In the genomic region with DNA sequence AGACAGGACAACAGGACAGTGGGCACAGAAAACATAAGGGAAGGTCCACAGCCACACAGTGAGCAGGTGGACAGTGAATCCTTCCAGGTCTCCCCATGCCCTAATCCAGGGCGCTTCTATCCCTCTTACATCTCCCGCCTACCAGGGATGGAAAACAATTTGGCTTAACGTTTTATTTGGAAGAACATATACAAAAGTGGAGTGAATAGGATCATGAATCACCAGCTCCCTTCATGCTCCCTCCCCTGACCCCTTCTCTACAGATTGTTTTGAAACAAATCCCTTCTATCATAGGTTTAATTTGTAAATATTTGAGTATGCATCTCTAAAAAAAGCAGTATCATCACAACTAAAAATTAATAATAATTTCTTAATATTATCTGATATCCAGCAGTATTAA, we compare ENCODE assay signal across 18 cellular contexts. TPM values are rescaled to one million over a fixed set of nuclear protein-coding genes. Genes with fewer than 3 reads are reported as not detected.
DNase-seq lines count a peak whose midpoint lies in the region; ATAC-seq and TF ChIP-seq lines count a peak whose summit lies in the region.
"Had no signal": no experiment of that assay in that cellular context is flagged by ENCODE, and none has a peak within 500 bp of the region (broad histone marks: within the 10 kb centered on the region; RNA-seq: fewer than 3 reads in every experiment).

No MANE protein-coding gene starts in this region.

- in situ Hi-C loops in IMR-90 (cut with MboI; ENCODE audit: low sequenced_read_pairs), result no loop called here

- peak overlapping the region; percentile 33 for H2AFZ ChIP-seq in IMR-90 (replicated peaks; ENCODE audit: low read length, poor library complexity)
- H2AFZ ChIP-seq: parathyroid adenoma, PC-9 had no signal

- H3K4me2 ChIP-seq in IMR-90 (ENCODE audit: low read depth, low read length), result peak overlapping the region; percentile 45
- H3K4me2 ChIP-seq: PC-9, smooth muscle cell had no signal

- no peak for TF ChIP-seq POLR2A in IMR-90 (IDR thresholded peaks at IDR 0.05; ENCODE audit: low read depth, low read length)

- peak overlapping the region; percentile 75; the same call in 1 of the 2 replicates for H2BK20ac ChIP-seq in IMR-90 (ENCODE audit: low read depth, low read length)

- H3K9me1 ChIP-seq in IMR-90 (ENCODE audit: insufficient read depth, low read length), result peaks cover 13% of the 10 kb centered on the region

- peak overlapping the region; percentile 66; the same call in 1 of the 2 replicates for H3K14ac ChIP-seq in IMR-90 (replicated peaks; ENCODE audit: low read depth, low read length)

- no peaks in the 10 kb centered on the region for H3K27me3 Mint-ChIP-seq in mesothelial cell of epicardium (ENCODE audit: low read depth)

- intact Hi-C loops in IMR-90 (cut with micrococcal nuclease), result no loop called here

- ATAC-seq in IMR-90 (ENCODE audit: low read depth), result peak; percentile 42
- ATAC-seq in HG03045 (IDR thresholded peaks at IDR 0.05; ENCODE audit: unreplicated experiment), result no peak
- no peak for ATAC-seq in GM18519 (IDR thresholded peaks at IDR 0.05; ENCODE audit: low FRiP score, unreplicated experiment)

- H3K36me3 Mint-ChIP-seq in mesothelial cell of epicardium, result no peaks in the 10 kb centered on the region
- H3K36me3 Mint-ChIP-seq: IgD-negative memory B cell had no signal

- H3K4me3 Mint-ChIP-seq in mesothelial cell of epicardium, result no peak overlapping the region
- H3K4me3 Mint-ChIP-seq: B cell, IgD-negative memory B cell had no signal

- no peak overlapping the region for H3K4me3 ChIP-seq in IMR-90 (ENCODE audit: insufficient read depth, low read depth, low read length)
- H3K4me3 ChIP-seq in BE2C (ENCODE audit: low read depth, low read length), result no peak overlapping the region
- H3K4me3 ChIP-seq: PC-9, smooth muscle cell, tibial artery had no signal

- peaks cover 35% of the 10 kb centered on the region for H3K4me1 ChIP-seq in IMR-90 (ENCODE audit: control insufficient read depth, insufficient read depth, low read length)
- peaks cover 25% of the 10 kb centered on the region for H3K4me1 ChIP-seq in BE2C
- H3K4me1 ChIP-seq: parathyroid adenoma, tibial artery had no signal

- H3K27ac ChIP-seq in IMR-90 (ENCODE audit: insufficient read depth, low read length), result peak overlapping the region; percentile 90
- peak overlapping the region; percentile 97 for H3K27ac ChIP-seq in caudate nucleus (ENCODE audit: low read depth, low read length)
- H3K27ac ChIP-seq: parathyroid adenoma, PC-9, tibial artery had no signal

- H4K8ac ChIP-seq in IMR-90 (ENCODE audit: low read depth in 2 of 2, low read length in 2 of 2), result peak overlapping the region in 1 of 2 experiments; percentile 52; a peak in 2 of 4 replicates

- no TSS peak for BruUV-seq in IMR-90 (replicated peaks; lab: Mats Ljungman, UMichigan)

- no peak overlapping the region; the same call in 1 of the 2 replicates for H3K9ac ChIP-seq in IMR-90 (ENCODE audit: low read depth, low read length)
- H3K9ac ChIP-seq: parathyroid adenoma had no signal

- peaks cover 91% of the 10 kb centered on the region for H3K4me1 Mint-ChIP-seq in mesothelial cell of epicardium
- H3K4me1 Mint-ChIP-seq: B cell, IgD-negative memory B cell had no signal

- TF ChIP-seq RAD21 in IMR-90 (IDR thresholded peaks at IDR 0.05; ENCODE audit: low read length), result no peak

- H3K4ac ChIP-seq in IMR-90 (ENCODE audit: low read depth, low read length), result peak overlapping the region; percentile 78

- H3K27me3 ChIP-seq in IMR-90 (ENCODE audit: control insufficient read depth, insufficient read depth, low read length) (no peaks in the 10 kb centered on the region), BE2C (no peaks in the 10 kb centered on the region)

- POLR2A ChIA-PET in IMR-90 (lab: Charles Lee; ENCODE audit: unreplicated experiment), result no interaction called here

- peak overlapping the region; percentile 62 for H3K18ac ChIP-seq in IMR-90 (ENCODE audit: low read depth, low read length)

- TF ChIP-seq CTCF in IMR-90 (conservative IDR thresholded peaks at IDR 0.05; ENCODE audit: low read depth, low read length) (no peak), mesothelial cell of epicardium (IDR thresholded peaks at IDR 0.05; ENCODE audit: unreplicated experiment) (no peak), BE2C (IDR thresholded peaks at IDR 0.05; ENCODE audit: low read depth, low read length) (no peak)

- peak; percentile 10 for DNase-seq in COLO668 (lab: John Stamatoyannopoulos, UW; ENCODE audit: unreplicated experiment)
- DNase-seq in IMR-90, result peak; percentile 68
- DNase-seq in caudate nucleus (lab: John Stamatoyannopoulos, UW), result peak in 2 of 61 donors; percentile 22 to 41
- DNase-seq in mesothelial cell of epicardium (ENCODE audit: low spot score in 2 of 2, unreplicated experiment in 2 of 2), result no peak
- DNase-seq in BE2C, result no peak
- no peak for DNase-seq in NCI-H187 (lab: John Stamatoyannopoulos, UW)
- DNase-seq: activated CD4-positive, alpha-beta T cell treated with anti-CD3 and anti-CD28 coated beads, Interleukin-2, amount 50 U/mL, for 1 hour; activated naive CD4-positive, alpha-beta T cell; cortex of kidney; left ventricle myocardium superior; PC-9; tibial artery had no signal

- H4K20me1 ChIP-seq in IMR-90 (ENCODE audit: insufficient read depth, low read length), result peaks cover 4% of the 10 kb centered on the region; the same call in 1 of the 2 replicates

- H3K23ac ChIP-seq in IMR-90 (ENCODE audit: low read depth, low read length), result peak overlapping the region; percentile 86; the same call in 1 of the 2 replicates

- peak overlapping the region; percentile 44; the same call in 2 of the 3 replicates for H2BK15ac ChIP-seq in IMR-90 (ENCODE audit: low read depth, low read length)

- H2AK5ac ChIP-seq in IMR-90 (ENCODE audit: low read depth, low read length), result peak overlapping the region; percentile 89

- peak overlapping the region; percentile 83 for H2AK9ac ChIP-seq in IMR-90 (replicated peaks; ENCODE audit: low read depth, low read length, poor library complexity)

- no CpG with 5 or more reads among the region's 3 CpGs for WGBS in IMR-90 (ENCODE audit: extremely low coverage in 2 of 2, insufficient read length in 1 of 2), 2 experiments

- peaks cover 0 to 2% of the 10 kb centered on the region in 2 experiments; a peak in 1 of 4 replicates for H3K79me1 ChIP-seq in IMR-90 (ENCODE audit: low read depth in 1 of 2, low read length in 2 of 2)

- H2BK120ac ChIP-seq in IMR-90 (ENCODE audit: low read depth, low read length), result peak overlapping the region; percentile 80

- dilution Hi-C loops in IMR-90 (cut with HindIII; ENCODE audit: low sequenced_read_pairs, unreplicated experiment), result no loop called here

- H2BK5ac ChIP-seq in IMR-90 (ENCODE audit: low read depth, low read length, poor library complexity, severe bottlenecking), result peak overlapping the region; percentile 59

- H3K9me3 ChIP-seq in IMR-90 (ENCODE audit: control insufficient read depth, insufficient read depth, low read length) (no peaks in the 10 kb centered on the region), BE2C (no peaks in the 10 kb centered on the region; the same call in 1 of the 2 replicates)
- H3K9me3 ChIP-seq: tibial artery had no signal

- H3K27ac Mint-ChIP-seq in mesothelial cell of epicardium, result peak overlapping the region; percentile 94
- H3K27ac Mint-ChIP-seq: B cell, IgD-negative memory B cell had no signal

- H3K36me3 ChIP-seq in IMR-90 (ENCODE audit: control insufficient read depth, insufficient read depth, low read length), result no peaks in the 10 kb centered on the region
- peaks cover 5% of the 10 kb centered on the region for H3K36me3 ChIP-seq in BE2C
- H3K36me3 ChIP-seq: tibial artery had no signal

- peak overlapping the region; percentile 85; the same call in 1 of the 2 replicates for H4K5ac ChIP-seq in IMR-90 (ENCODE audit: low read depth, low read length)

- H3K56ac ChIP-seq in IMR-90 (ENCODE audit: extremely low read depth, insufficient read depth, low read length), result peak overlapping the region; percentile 2; the same call in 1 of the 2 replicates

- no peaks in the 10 kb centered on the region for H3K9me3 Mint-ChIP-seq in mesothelial cell of epicardium
- H3K9me3 Mint-ChIP-seq: IgD-negative memory B cell had no signal

- peak overlapping the region; percentile 57; the same call in 1 of the 2 replicates for H4K91ac ChIP-seq in IMR-90 (ENCODE audit: insufficient read depth, low read depth, low read length)

- CTCF ChIA-PET in IMR-90 (lab: Yijun Ruan, JAX), result interaction anchor here (0.7 kb wide), 1 partner anchor 902 kb away, joined by 3 read pairs; no protein-coding TSS in a partner anchor

TF ChIP-seq in IMR-90, 13 proteins besides CTCF, POLR2A, EP300 and RAD21:
- TF ChIP-seq MXI1 (IDR thresholded peaks at IDR 0.05; ENCODE audit: borderline replicate concordance, low read depth, low read length) (no peak), RFX5 (IDR thresholded peaks at IDR 0.05; ENCODE audit: low read depth, low read length) (no peak), RCOR1 (IDR thresholded peaks at IDR 0.05; ENCODE audit: insufficient replicate concordance, low read length) (no peak), FOS (IDR thresholded peaks at IDR 0.05; ENCODE audit: low read depth, low read length) (no peak)

RNA-seq across cellular contexts. Expression of gene CLDN11, which starts 52.5 kb away (rescaled TPM):
- total RNA-seq in IMR-90 (2012; rRNA removed) (245 and 329 TPM in 2 replicates), mesothelial cell of epicardium (153 to 168 TPM (median 164 TPM) in 3 replicates)
- polyA plus RNA-seq in IMR-90 (2012; rRNA removed), result 307 and 318 TPM in 2 replicates
- polyA plus RNA-seq in IMR-90 (2012; cell fraction: cytosol; rRNA removed), result 365 and 454 TPM in 2 replicates
- polyA plus RNA-seq in IMR-90 (2012; cell fraction: nucleus; rRNA removed; ENCODE audit: low replicate concordance), result 223 and 373 TPM in 2 replicates
- not detected for polyA plus RNA-seq in BE2C (2012; ENCODE audit: insufficient read depth, insufficient read length, low read depth)
- polyA plus RNA-seq: IgD-negative memory B cell had no signal

Comparison
In these comparisons a context has a peak if more than half of its experiments do, and no peak if none do; other contexts are left out.
1. DNase-seq: peak in COLO668 (single experiment) and IMR-90 (single experiment); none in mesothelial cell of epicardium (0 of 2), BE2C (single experiment) and NCI-H187 (0 of 2).